Comparison of ENCODE assay signal across 30 cellular contexts in the genomic region with DNA sequence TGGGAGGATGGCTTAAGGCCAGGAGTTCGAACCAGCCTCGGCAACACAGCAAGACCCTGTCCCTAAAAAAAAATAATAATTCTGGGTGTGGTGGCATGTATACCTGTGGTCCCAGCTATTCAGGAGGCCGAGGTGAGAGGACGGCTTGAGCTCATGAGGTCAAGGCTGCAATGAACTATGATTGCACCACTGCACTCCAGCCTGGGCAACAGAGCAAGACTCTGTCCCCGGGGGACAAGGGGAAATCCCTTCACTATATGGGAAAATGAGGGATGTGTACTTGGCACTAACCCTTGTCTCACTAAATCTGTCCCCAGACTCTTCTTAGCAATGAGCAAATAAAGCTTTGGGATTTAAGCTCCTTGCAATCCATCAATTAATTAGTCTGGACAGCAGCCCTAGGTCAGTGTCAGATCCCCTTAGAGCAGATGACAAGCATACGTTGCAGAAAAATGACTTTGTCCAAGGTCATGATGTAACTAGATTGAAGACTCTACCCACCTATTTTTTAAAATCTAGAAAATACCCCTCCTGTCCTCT. TPM values are rescaled to one million over a fixed set of nuclear protein-coding genes. Genes with fewer than 3 reads are reported as not detected.
DNase-seq lines count a peak whose midpoint lies in the region; ATAC-seq, FAIRE-seq and TF ChIP-seq lines count a peak whose summit lies in the region.
"Had no signal": no experiment of that assay in that cellular context is flagged by ENCODE, and none has a peak within 500 bp of the region (broad histone marks: within the 10 kb centered on the region; RNA-seq: fewer than 3 reads in every experiment).

No MANE protein-coding gene starts in this region.

- in situ Hi-C loops in HepG2 (cut with HindIII; ENCODE audit: extremely low pct_ligation_motif_present, low pct_unique_long_range_greater_than_20kb), result no loop called here
- in situ Hi-C loops in GM12878 (cut with MboI), result no loop called here
- in situ Hi-C loops in G401 (cut with HindIII; ENCODE audit: low sequenced_read_pairs), result no loop called here

- TF ChIP-seq POLR2A in HepG2 (IDR thresholded peaks at IDR 0.05; ENCODE audit: insufficient read depth in 1 of 2, low read depth in 2 of 2, low read length in 2 of 2) (no peak), right lobe of liver (IDR thresholded peaks at IDR 0.05) (no peak), GM12878 (IDR thresholded peaks at IDR 0.05; ENCODE audit: low read depth, low read length) (no peak)

- no peaks in the 10 kb centered on the region for H3K27me3 Mint-ChIP-seq in progenitor cell of endocrine pancreas
- peaks cover 4% of the 10 kb centered on the region for H3K27me3 Mint-ChIP-seq in neural progenitor cell (ENCODE audit: insufficient read depth, low read depth)

- H3K79me2 ChIP-seq in HepG2 (ENCODE audit: insufficient read depth, low read length), result peaks cover 87% of the 10 kb centered on the region
- H3K79me2 ChIP-seq in MM.1S (ENCODE audit: low read length), result no peaks in the 10 kb centered on the region
- H3K79me2 ChIP-seq in GM12878 (ENCODE audit: control insufficient read depth, insufficient read depth, low read length), result peaks cover 9% of the 10 kb centered on the region
- H3K79me2 ChIP-seq in neural progenitor cell (ENCODE audit: low read depth), result peaks cover 100% of the 10 kb centered on the region

- FAIRE-seq in HepG2 (lab: Jason Lieb, UNC) (no peak), GM12878 (lab: Jason Lieb, UNC) (no peak)
- FAIRE-seq: A204.1, GM18507, H54 had no signal

- POLR2A ChIA-PET in HepG2 (lab: Yijun Ruan, JAX), result interaction anchor here (0.9 kb wide), 1 partner anchor 11 kb away, joined by 3 read pairs; the partner anchor contains the start of gene PCAT6
- POLR2A ChIA-PET in GM12878 (lab: Charles Lee), result no interaction called here

- H4K20me1 ChIP-seq in HepG2 (ENCODE audit: insufficient read depth, low read length) (peaks cover 75% of the 10 kb centered on the region), MM.1S (ENCODE audit: insufficient read depth, low read length) (no peaks in the 10 kb centered on the region), GM12878 (ENCODE audit: control insufficient read depth, insufficient read depth) (peaks cover 4% of the 10 kb centered on the region; the same call in 1 of the 2 replicates), neural progenitor cell (ENCODE audit: low read depth) (peaks cover 100% of the 10 kb centered on the region)

- H3K4me1 ChIP-seq in HepG2 (ENCODE audit: insufficient read depth, low read length) (peaks cover 12% of the 10 kb centered on the region), right lobe of liver (peaks cover 0 to 6% (median 0%) of the 10 kb centered on the region in 4 donors), MM.1S (ENCODE audit: low read length) (peaks cover 7% of the 10 kb centered on the region), GM12878 (ENCODE audit: control insufficient read depth, insufficient read depth, low read length) (0 out of 2 replicates have a peak, but pooled peaks cover 7% of the 10 kb centered on the region), neural progenitor cell (peaks cover 20% of the 10 kb centered on the region)
- H3K4me1 ChIP-seq: Caco-2 had no signal

- SMC1A ChIA-PET in GM12878 (lab: Charles Lee; ENCODE audit: uncharacterized antibody, unreplicated experiment), result no interaction called here

- no peak overlapping the region for H3K27ac ChIP-seq in HepG2 (ENCODE audit: extremely low read length, insufficient read depth, low read length)
- no peak overlapping the region for H3K27ac ChIP-seq in right lobe of liver
- no peak overlapping the region for H3K27ac ChIP-seq in MM.1S (ENCODE audit: low read length)
- H3K27ac ChIP-seq in GM12878 (ENCODE audit: control insufficient read depth, insufficient read depth), result no peak overlapping the region
- H3K27ac ChIP-seq in neural progenitor cell, result no peak overlapping the region
- H3K27ac ChIP-seq: C4-2B, RWPE1, SK-N-MC had no signal

- TF ChIP-seq CTCF in HepG2 (CRISPR knock-in tag; IDR thresholded peaks at IDR 0.05) (no peak), right lobe of liver (IDR thresholded peaks at IDR 0.05) (no peak), MM.1S (IDR thresholded peaks at IDR 0.05; ENCODE audit: low read length) (no peak), GM12878 (IDR thresholded peaks at IDR 0.05 in 2 of 3, conservative IDR thresholded peaks at IDR 0.05 in 1 of 3; ENCODE audit: control insufficient read depth in 2 of 3, extremely low read depth in 1 of 3, insufficient read depth in 1 of 3, low read depth in 3 of 3, low read length in 3 of 3) (no peak), progenitor cell of endocrine pancreas (IDR thresholded peaks at IDR 0.05; ENCODE audit: unreplicated experiment) (no peak), neural progenitor cell (IDR thresholded peaks at IDR 0.05) (no peak)

- H3K27ac Mint-ChIP-seq in progenitor cell of endocrine pancreas (peak overlapping the region; percentile 62), neural progenitor cell (no peak overlapping the region)
- H3K27ac Mint-ChIP-seq: CD8-positive, alpha-beta T cell; T-helper 1 cell treated with Interleukin-12 subunit alpha and Interleukin-12 subunit beta and Interleukin-4 antibody, amounts not matched to agents 30 μg/mL and 1 μg/mL, for 36 hours had no signal

- BruUV-seq in HepG2 (replicated peaks; lab: Mats Ljungman, UMichigan) (no TSS peak), GM12878 (replicated peaks; lab: Mats Ljungman, UMichigan) (no TSS peak)

- RAD21 ChIA-PET in GM12878 (lab: Charles Lee; ENCODE audit: unreplicated experiment), result no interaction called here

- TF ChIP-seq RAD21 in HepG2 (CRISPR knock-in tag; IDR thresholded peaks at IDR 0.05), result no peak
- TF ChIP-seq RAD21 in GM12878 (IDR thresholded peaks at IDR 0.05; ENCODE audit: insufficient read depth, low read depth, low read length), result no peak

- H2AFZ ChIP-seq in HepG2 (ENCODE audit: low read length), result no peak overlapping the region
- no peak overlapping the region for H2AFZ ChIP-seq in MM.1S (ENCODE audit: low read length)
- H2AFZ ChIP-seq in GM12878 (ENCODE audit: control insufficient read depth, low read depth, low read length), result no peak overlapping the region
- no peak overlapping the region for H2AFZ ChIP-seq in neural progenitor cell (replicated peaks)

- no peaks in the 10 kb centered on the region for H3K9me3 ChIP-seq in HepG2 (ENCODE audit: low read length)
- no peaks in the 10 kb centered on the region for H3K9me3 ChIP-seq in right lobe of liver
- no peaks in the 10 kb centered on the region for H3K9me3 ChIP-seq in MM.1S (replicated peaks; ENCODE audit: insufficient read depth, low read length)
- H3K9me3 ChIP-seq in GM12878 (replicated peaks; ENCODE audit: control insufficient read depth, insufficient read depth, low read length), result no peaks in the 10 kb centered on the region; the same call in 2 of the 3 replicates
- H3K9me3 ChIP-seq in neural progenitor cell (ENCODE audit: low read depth), result no peaks in the 10 kb centered on the region
- H3K9me3 ChIP-seq: Caco-2 had no signal

- H3K36me3 Mint-ChIP-seq in progenitor cell of endocrine pancreas (ENCODE audit: insufficient read depth), result peaks cover 9% of the 10 kb centered on the region
- peaks cover 22% of the 10 kb centered on the region for H3K36me3 Mint-ChIP-seq in neural progenitor cell
- H3K36me3 Mint-ChIP-seq: CD8-positive, alpha-beta T cell had no signal

- CTCF ChIA-PET in HepG2 (lab: Yijun Ruan, JAX; ENCODE audit: low intra/inter-chr PET ratio, low total read pairs) (no interaction called here), GM12878 (lab: Yijun Ruan, JAX) (interaction anchor here (1.2 to 1.3 kb wide), 3 partner anchors 11 to 470 kb away, joined by 3 to 4 read pairs (median 3); partner anchors contain the start of gene PCAT6)

- H3K4me3 ChIP-seq in HepG2 (replicated peaks in 1 of 3; ENCODE audit: insufficient read depth in 1 of 3, low read depth in 2 of 3, low read length in 3 of 3), result no peak overlapping the region
- H3K4me3 ChIP-seq in right lobe of liver, result no peak overlapping the region
- no peak overlapping the region for H3K4me3 ChIP-seq in MM.1S (ENCODE audit: low read length)
- H3K4me3 ChIP-seq in GM12878, result no peak overlapping the region
- no peak overlapping the region for H3K4me3 ChIP-seq in neural progenitor cell
- H3K4me3 ChIP-seq: SK-N-MC had no signal

- intact Hi-C loops in HepG2 (cut with micrococcal nuclease; ENCODE audit: unreplicated experiment) (no loop called here), right lobe of liver (cut with DNase I) (no loop called here), GM12878 (cut with micrococcal nuclease; ENCODE audit: unreplicated experiment) (no loop called here)

- H3K4me2 ChIP-seq in HepG2 (ENCODE audit: low read depth, low read length) (no peak overlapping the region), MM.1S (ENCODE audit: low read depth, low read length) (peak overlapping the region; percentile 3; the same call in 1 of the 2 replicates), GM12878 (ENCODE audit: control insufficient read depth, insufficient read depth) (peak overlapping the region; percentile 33; the same call in 1 of the 2 replicates), neural progenitor cell (no peak overlapping the region)

- H3K27me3 ChIP-seq in HepG2 (ENCODE audit: control insufficient read depth in 1 of 2, insufficient read depth in 2 of 2, low read length in 2 of 2) (no peaks in the 10 kb centered on the region), right lobe of liver (no peaks in the 10 kb centered on the region), MM.1S (replicated peaks; ENCODE audit: insufficient read depth, low read length) (no peaks in the 10 kb centered on the region), GM12878 (replicated peaks in 1 of 2; ENCODE audit: control insufficient read depth in 2 of 2, insufficient read depth in 2 of 2, low read length in 1 of 2) (no peaks in the 10 kb centered on the region), neural progenitor cell (no peaks in the 10 kb centered on the region)

- no peaks in the 10 kb centered on the region for H3K9me2 ChIP-seq in MM.1S (replicated peaks; ENCODE audit: insufficient read depth, low read length)

- peaks cover 26% of the 10 kb centered on the region for H3K4me1 Mint-ChIP-seq in progenitor cell of endocrine pancreas (ENCODE audit: low read depth)
- H3K4me1 Mint-ChIP-seq in neural progenitor cell, result peaks cover 6% of the 10 kb centered on the region

- 79% methylated on average over 5 of the region's 6 CpGs for WGBS in HepG2 (ENCODE audit: low lambda C conversion rate)
- WGBS in right lobe of liver (ENCODE audit: insufficient coverage, low coverage, low lambda C conversion rate, missing lambda C conversion rate), result 42% methylated on average over 2 of the region's 6 CpGs
- WGBS in GM12878 (ENCODE audit: insufficient coverage, insufficient replicate concordance, low lambda C conversion rate, missing lambda C conversion rate), result 39% methylated on average over 6 of the region's 6 CpGs

- TF ChIP-seq EP300 in HepG2 (IDR thresholded peaks at IDR 0.05; ENCODE audit: low read depth in 2 of 2, low read length in 2 of 2) (no peak), HepG2 (CRISPR knock-in tag; IDR thresholded peaks at IDR 0.05; ENCODE audit: borderline replicate concordance) (no peak), GM12878 (IDR thresholded peaks at IDR 0.05; ENCODE audit: borderline replicate concordance in 1 of 2, control insufficient read depth in 1 of 2, low read depth in 2 of 2, low read length in 2 of 2) (no peak)

- H3F3A ChIP-seq in MM.1S (ENCODE audit: insufficient read depth, low read length) (no peaks in the 10 kb centered on the region; the same call in 1 of the 2 replicates), neural progenitor cell (ENCODE audit: low read depth) (peaks cover 8% of the 10 kb centered on the region)

- H3K9ac ChIP-seq in HepG2 (ENCODE audit: insufficient read depth, low read depth, low read length), result no peak overlapping the region
- H3K9ac ChIP-seq in MM.1S (ENCODE audit: low read length), result no peak overlapping the region
- no peak overlapping the region for H3K9ac ChIP-seq in GM12878 (ENCODE audit: control insufficient read depth, insufficient read depth, low read length)
- no peak overlapping the region for H3K9ac ChIP-seq in neural progenitor cell

- H3K36me3 ChIP-seq in HepG2 (replicated peaks in 1 of 2; ENCODE audit: control insufficient read depth in 1 of 2, insufficient read depth in 2 of 2, low read length in 2 of 2), result peaks cover 7 to 18% of the 10 kb centered on the region in 2 experiments; a peak in 3 of 5 replicates
- no peaks in the 10 kb centered on the region for H3K36me3 ChIP-seq in right lobe of liver
- no peaks in the 10 kb centered on the region for H3K36me3 ChIP-seq in MM.1S (replicated peaks; ENCODE audit: insufficient read depth, low read length)
- no peaks in the 10 kb centered on the region for H3K36me3 ChIP-seq in GM12878 (ENCODE audit: control insufficient read depth in 2 of 2, insufficient read depth in 2 of 2, low read length in 1 of 2)
- H3K36me3 ChIP-seq in neural progenitor cell, result peaks cover 3% of the 10 kb centered on the region

- ATAC-seq in HepG2 (no peak), right lobe of liver (no peak), GM12878 (no peak)
- ATAC-seq: CD8-positive, alpha-beta T cell; Panc1 had no signal

- H3K4me3 Mint-ChIP-seq in progenitor cell of endocrine pancreas (ENCODE audit: low read depth) (no peak overlapping the region), neural progenitor cell (no peak overlapping the region)
- H3K4me3 Mint-ChIP-seq: CD8-positive, alpha-beta T cell; T-helper 1 cell treated with Interleukin-12 subunit alpha and Interleukin-12 subunit beta and Interleukin-4 antibody, amounts not matched to agents 30 μg/mL and 1 μg/mL, for 36 hours had no signal

- no peak for DNase-seq in HepG2 (ENCODE audit: low spot score)
- DNase-seq in right lobe of liver, result no peak
- no peak for DNase-seq in MM.1S
- DNase-seq in GM12878 (ENCODE audit: low read depth, low spot score), result no peak
- no peak for DNase-seq in progenitor cell of endocrine pancreas (ENCODE audit: low spot score, unreplicated experiment)
- no peak for DNase-seq in neural progenitor cell (ENCODE audit: low spot score)
- DNase-seq in OCI-M2 (lab: John Stamatoyannopoulos, UW; ENCODE audit: unreplicated experiment), result no peak
- no peak for DNase-seq in G401 (ENCODE audit: low spot score)
- DNase-seq: Caco-2; CD8-positive, alpha-beta T cell; DND-41; IMR-90; MV-4-11; NCI-H1105; NCI-H1436 treated with DMSO at 0.1 percent for 48 hours; NCI-H187 treated with DMSO at 0.1 percent for 48 hours; NCI-H2107; NCI-H446; NCI-H524 treated with DMSO at 0.1 percent for 48 hours; NCI-H774; SIG-M5; SW 1271 had no signal

- H3K9me3 Mint-ChIP-seq in progenitor cell of endocrine pancreas (ENCODE audit: low read depth), result no peaks in the 10 kb centered on the region
- H3K9me3 Mint-ChIP-seq in neural progenitor cell, result no peaks in the 10 kb centered on the region
- H3K9me3 Mint-ChIP-seq: CD8-positive, alpha-beta T cell; T-helper 1 cell treated with Interleukin-12 subunit alpha and Interleukin-12 subunit beta and Interleukin-4 antibody, amounts not matched to agents 30 μg/mL and 1 μg/mL, for 36 hours had no signal

RNA-seq across cellular contexts. Expression of gene KDM5B, which starts 9.4 kb away (rescaled TPM):
- total RNA-seq in HepG2 (2016; rRNA removed; fragmentation: Illumina TruSeq; extraction: Trizol), result 33.1 and 34.2 TPM in 2 replicates
- total RNA-seq in HepG2 (2016; cell fraction: cytosol; rRNA removed; fragmentation: Illumina TruSeq; extraction: Trizol; ENCODE audit: low read depth), result 19.5 and 20.3 TPM in 2 replicates
- 29.8 and 31.9 TPM in 2 replicates for total RNA-seq in HepG2 (2016; cell fraction: insoluble cytoplasmic fraction; rRNA removed; fragmentation: Illumina TruSeq; extraction: Trizol)
- 11.4 and 12.3 TPM in 2 replicates for total RNA-seq in HepG2 (2016; cell fraction: membrane; rRNA removed; fragmentation: Illumina TruSeq; extraction: Trizol)
- total RNA-seq in HepG2 (2016; cell fraction: nucleus; rRNA removed; fragmentation: Illumina TruSeq; extraction: Trizol), result 54.3 and 61.2 TPM in 2 replicates
- 26.5 and 35.4 TPM in 2 replicates for polyA plus RNA-seq in HepG2 (2011; rRNA removed)
- 22.1 and 28.3 TPM in 2 replicates for polyA plus RNA-seq in HepG2 (2011; cell fraction: cytosol; rRNA removed)
- polyA plus RNA-seq in HepG2 (2011; cell fraction: nucleus; rRNA removed), result 36.4 and 43.7 TPM in 2 replicates
- 26.9 and 31.1 TPM in 2 replicates for polyA plus RNA-seq in HepG2 (2012)
- polyA plus RNA-seq in HepG2 (2016; cell fraction: cytosol; fragmentation: Illumina TruSeq; extraction: Trizol; ENCODE audit: low read depth), result 0.63 and 1.1 TPM in 2 replicates
- polyA plus RNA-seq in HepG2 (2016; cell fraction: insoluble cytoplasmic fraction; fragmentation: Illumina TruSeq; extraction: Trizol; ENCODE audit: low read depth), result 22.0 and 23.8 TPM in 2 replicates
- polyA plus RNA-seq in HepG2 (2016; cell fraction: membrane; fragmentation: Illumina TruSeq; extraction: Trizol; ENCODE audit: low read depth), result 2.8 and 3.0 TPM in 2 replicates
- 28.1 and 31.4 TPM in 2 replicates for polyA plus RNA-seq in HepG2 (2016; cell fraction: nucleus; fragmentation: Illumina TruSeq; extraction: Trizol; ENCODE audit: insufficient read depth, low read depth)
- 24.8 and 71.2 TPM in 2 replicates for polyA minus RNA-seq in HepG2 (2011; rRNA and poly(A)+ RNA removed; ENCODE audit: low replicate concordance)
- 58.9 and 59.9 TPM in 2 replicates for polyA minus RNA-seq in HepG2 (2011; cell fraction: cytosol; rRNA and poly(A)+ RNA removed)
- polyA minus RNA-seq in HepG2 (2011; cell fraction: nucleus; rRNA and poly(A)+ RNA removed), result 238 and 264 TPM in 2 replicates
- total RNA-seq in right lobe of liver, result 10 to 100 TPM; 12.0 to 22.6 (median 16.1) TPM
- total RNA-seq in GM12878 (2013; cell fraction: nucleolus; rRNA removed), result 307 and 313 TPM in 2 replicates
- total RNA-seq in GM12878 (2014; rRNA removed), result 8.4 and 11.2 TPM in 2 replicates
- total RNA-seq in GM12878 (2014; rRNA removed; fragmentation: Illumina TruSeq; extraction: Trizol), result 8.2 and 10.4 TPM in 2 replicates
- 9.5 and 12.7 TPM in 2 replicates for total RNA-seq in GM12878 (2021)
- 9.6 TPM for polyA plus RNA-seq in GM12878 (2011; ENCODE audit: low read depth)
- 26.6 and 29.9 TPM in 2 replicates for polyA plus RNA-seq in GM12878 (2011; rRNA removed)
- polyA plus RNA-seq in GM12878 (2011; cell fraction: cytosol; rRNA removed), result 14.7 and 19.9 TPM in 2 replicates
- polyA plus RNA-seq in GM12878 (2011; cell fraction: nucleus; rRNA removed), result 40.3 and 50.7 TPM in 2 replicates
- 11.0 and 13.6 TPM in 2 replicates for polyA plus RNA-seq in GM12878 (2012)
- 6.6 and 10.1 TPM in 2 replicates for polyA plus RNA-seq in GM12878 (2014; fragmentation: Illumina TruSeq; extraction: Trizol)
- 1 to 10 TPM; 1.7 to 2.1 TPM for polyA plus RNA-seq in GM12878 (2014; fragmentation: Nextera tagmentation; extraction: Ambion mirVana)
- 4.9 and 6.9 TPM in 2 replicates for polyA plus RNA-seq in GM12878 (2014; rRNA removed)
- polyA plus RNA-seq in GM12878 (2016; fragmentation: Nextera tagmentation; extraction: Ambion mirVana), result 10 to 100 TPM in 1 of 2 experiments, 1 to 10 TPM in 1; 8.0 to 11.3 TPM
- polyA minus RNA-seq in GM12878 (2011; rRNA and poly(A)+ RNA removed), result 76.3 and 95.0 TPM in 2 replicates
- polyA minus RNA-seq in GM12878 (2011; cell fraction: cytosol; rRNA and poly(A)+ RNA removed), result 17.8 and 19.9 TPM in 2 replicates
- polyA minus RNA-seq in GM12878 (2011; cell fraction: nucleus; rRNA and poly(A)+ RNA removed), result 65.3 and 89.3 TPM in 2 replicates
- 312 and 316 TPM in 2 replicates for total RNA-seq in progenitor cell of endocrine pancreas
- 219 and 283 TPM in 2 replicates for total RNA-seq in neural progenitor cell (ENCODE audit: low replicate concordance)
- 22.2 and 31.1 TPM in 2 replicates for total RNA-seq in G401 (2014; rRNA removed; shearing (Covaris generic))

RNA-seq across cellular contexts. Expression of gene PCAT6, which starts 11.9 kb away (rescaled TPM):
- total RNA-seq in HepG2 (2016; rRNA removed; fragmentation: Illumina TruSeq; extraction: Trizol), result 0.55 and 0.60 TPM in 2 replicates
- total RNA-seq in HepG2 (2016; cell fraction: cytosol; rRNA removed; fragmentation: Illumina TruSeq; extraction: Trizol; ENCODE audit: low read depth), result 1.1 and 2.0 TPM in 2 replicates
- total RNA-seq in HepG2 (2016; cell fraction: insoluble cytoplasmic fraction; rRNA removed; fragmentation: Illumina TruSeq; extraction: Trizol), result 0.84 TPM in 1 of 2 replicates, not detected in the other
- total RNA-seq in HepG2 (2016; cell fraction: membrane; rRNA removed; fragmentation: Illumina TruSeq; extraction: Trizol), result 1.00 and 1.1 TPM in 2 replicates
- total RNA-seq in HepG2 (2016; cell fraction: nucleus; rRNA removed; fragmentation: Illumina TruSeq; extraction: Trizol), result 0.94 TPM in 1 of 2 replicates, not detected in the other
- polyA plus RNA-seq in HepG2 (2011; rRNA removed), result 4.1 and 4.4 TPM in 2 replicates
- 4.5 and 8.3 TPM in 2 replicates for polyA plus RNA-seq in HepG2 (2011; cell fraction: cytosol; rRNA removed)
- polyA plus RNA-seq in HepG2 (2011; cell fraction: nucleus; rRNA removed), result 9.5 and 12.7 TPM in 2 replicates
- 9.0 and 16.4 TPM in 2 replicates for polyA plus RNA-seq in HepG2 (2012)
- 6.2 and 6.7 TPM in 2 replicates for polyA plus RNA-seq in HepG2 (2016; cell fraction: cytosol; fragmentation: Illumina TruSeq; extraction: Trizol; ENCODE audit: low read depth)
- 1.0 and 1.8 TPM in 2 replicates for polyA plus RNA-seq in HepG2 (2016; cell fraction: insoluble cytoplasmic fraction; fragmentation: Illumina TruSeq; extraction: Trizol; ENCODE audit: low read depth)
- polyA plus RNA-seq in HepG2 (2016; cell fraction: membrane; fragmentation: Illumina TruSeq; extraction: Trizol; ENCODE audit: low read depth), result 5.4 and 6.3 TPM in 2 replicates
- polyA plus RNA-seq in HepG2 (2016; cell fraction: nucleus; fragmentation: Illumina TruSeq; extraction: Trizol; ENCODE audit: insufficient read depth, low read depth), result 3.8 and 4.4 TPM in 2 replicates
- 6.6 TPM in 1 of 2 replicates, not detected in the other for polyA minus RNA-seq in HepG2 (2011; rRNA and poly(A)+ RNA removed; ENCODE audit: low replicate concordance)
- polyA minus RNA-seq in HepG2 (2011; cell fraction: cytosol; rRNA and poly(A)+ RNA removed), result 3.7 and 3.9 TPM in 2 replicates
- polyA minus RNA-seq in HepG2 (2011; cell fraction: nucleus; rRNA and poly(A)+ RNA removed), result 0.90 and 1.7 TPM in 2 replicates
- total RNA-seq in right lobe of liver, result under 1 TPM in 2 of 6 experiments, not detected in 4; 0.49 to 0.86 TPM
- total RNA-seq in GM12878 (2013; cell fraction: nucleolus; rRNA removed), result 1.6 TPM in 1 of 2 replicates, not detected in the other
- total RNA-seq in GM12878 (2014; rRNA removed), result not detected in 2 replicates
- total RNA-seq in GM12878 (2014; rRNA removed; fragmentation: Illumina TruSeq; extraction: Trizol), result not detected in 2 replicates
- total RNA-seq in GM12878 (2021), result 0.62 TPM in 1 of 2 replicates, not detected in the other
- 2.2 TPM for polyA plus RNA-seq in GM12878 (2011; ENCODE audit: low read depth)
- 0.40 and 0.72 TPM in 2 replicates for polyA plus RNA-seq in GM12878 (2011; rRNA removed)
- polyA plus RNA-seq in GM12878 (2011; cell fraction: cytosol; rRNA removed), result 1.8 and 2.5 TPM in 2 replicates
- 2.5 and 3.7 TPM in 2 replicates for polyA plus RNA-seq in GM12878 (2011; cell fraction: nucleus; rRNA removed)
- 2.5 and 4.7 TPM in 2 replicates for polyA plus RNA-seq in GM12878 (2012)
- not detected in 2 replicates for polyA plus RNA-seq in GM12878 (2014; fragmentation: Illumina TruSeq; extraction: Trizol)
- polyA plus RNA-seq in GM12878 (2014; fragmentation: Nextera tagmentation; extraction: Ambion mirVana), result under 1 TPM in 1 of 2 experiments, not detected in 1; 0.16 TPM
- 0.44 and 0.83 TPM in 2 replicates for polyA plus RNA-seq in GM12878 (2014; rRNA removed)
- polyA plus RNA-seq in GM12878 (2016; fragmentation: Nextera tagmentation; extraction: Ambion mirVana), result under 1 TPM; 0.33 to 0.34 TPM
- 0.82 and 2.4 TPM in 2 replicates for polyA minus RNA-seq in GM12878 (2011; rRNA and poly(A)+ RNA removed)
- not detected in 2 replicates for polyA minus RNA-seq in GM12878 (2011; cell fraction: cytosol; rRNA and poly(A)+ RNA removed)
- polyA minus RNA-seq in GM12878 (2011; cell fraction: nucleus; rRNA and poly(A)+ RNA removed), result 2.9 and 5.6 TPM in 2 replicates
- total RNA-seq in progenitor cell of endocrine pancreas, result 5.6 and 5.7 TPM in 2 replicates
- 4.2 TPM in 1 of 2 replicates, not detected in the other for total RNA-seq in neural progenitor cell (ENCODE audit: low replicate concordance)
- total RNA-seq in G401 (2014; rRNA removed; shearing (Covaris generic)), result not detected in 2 replicates
- total RNA-seq: Caco-2, IMR-90 had no signal

Comparison
In these comparisons a context has a peak if more than half of its experiments do, and no peak if none do; other contexts are left out.
1. H3K4me2 ChIP-seq: peak in MM.1S (single experiment) and GM12878 (single experiment); none in HepG2 (single experiment) and neural progenitor cell (single experiment).